Comparison of ENCODE assay signal across 8 cellular contexts in genomic region chr17:34637548-34638525, GRCh38. TPM values are rescaled to one million over a fixed set of nuclear protein-coding genes. Genes with fewer than 3 reads are reported as not detected.
A peak's percentile ranks its signal among the peaks of the same experiment; 100 is the strongest.
DNase-seq lines count a peak whose midpoint lies in the region; ATAC-seq and TF ChIP-seq lines count a peak whose summit lies in the region.

No MANE protein-coding gene starts in this region.

- no peak overlapping the region for H3K27ac ChIP-seq in stomach

- peak overlapping the region; percentile 41 to 48 (median 45) for H3K4me3 ChIP-seq in stomach

- no peaks in the 10 kb centered on the region for H3K36me3 ChIP-seq in stomach

- H3K9me3 ChIP-seq in stomach = no peaks in the 10 kb centered on the region

- peaks cover 7 to 14% (median 11%) of the 10 kb centered on the region in 4 donors for H3K4me1 ChIP-seq in stomach

- 9 to 18% (median 17%) methylated on average over 22 to 73 of the region's 73 CpGs for WGBS in stomach, 5 donors

- H3K27me3 ChIP-seq in stomach = peaks cover 7 to 91% (median 37%) of the 10 kb centered on the region in 3 donors

- DNase-seq in EL (peak; percentile 74), fibroblast of the conjunctiva (ENCODE audit: low read depth) (peak; percentile 48), nucleus accumbens (lab: John Stamatoyannopoulos, UW) (peak in 47 of 56 donors; percentile 11 to 82 (median 38)), stomach (peak; percentile 79)
- DNase-seq in activated T-helper 1 cell treated with anti-CD3 and anti-CD28 coated beads, Interleukin-2, amount 50 U/mL, for 16 hours (ENCODE audit: low read depth in 1 of 2, low spot score in 1 of 2) = peak; percentile 63 to 65

- no peak for TF ChIP-seq POLR2A in stomach (IDR thresholded peaks at IDR 0.05)

- intact Hi-C loops in stomach (cut with DNase I; ENCODE audit: low total_unique reads) = loop anchor here (5.0 kb wide), 1 partner anchor 216 kb away; no protein-coding TSS in a partner anchor

- ATAC-seq in HG03280 (IDR thresholded peaks at IDR 0.05; ENCODE audit: unreplicated experiment) (peak; percentile 57), HG02623 (IDR thresholded peaks at IDR 0.05; ENCODE audit: unreplicated experiment) (no peak)

- TF ChIP-seq CTCF in stomach (IDR thresholded peaks at IDR 0.05) = peak in 5 of 7 experiments; percentile 52 to 84 (median 77)

- no peak for TF ChIP-seq EP300 in stomach (IDR thresholded peaks at IDR 0.05)

TF ChIP-seq in PFSK-1, 5 proteins besides CTCF, POLR2A, EP300 and RAD21:
- TF ChIP-seq SIN3A (IDR thresholded peaks at IDR 0.05; ENCODE audit: borderline replicate concordance, insufficient read depth, low read length) (no peak), TAF1 (IDR thresholded peaks at IDR 0.05; ENCODE audit: borderline replicate concordance, insufficient read depth, low read length) (no peak), FOXP2 (optimal IDR thresholded peaks at IDR 0.05; ENCODE audit: borderline replicate concordance, extremely low read depth, extremely low read length, insufficient read depth) (peak; percentile 32), POLR2AphosphoS5 (IDR thresholded peaks at IDR 0.05; ENCODE audit: low read depth, low read length) (no peak), REST (IDR thresholded peaks at IDR 0.05; ENCODE audit: insufficient read depth in 1 of 2, low read depth in 2 of 2, low read length in 2 of 2) (peak; percentile 19 to 54; a peak in 2 of 4 replicates)

RNA-seq across cellular contexts. Expression of gene TMEM132E, which starts 58.5 kb away (rescaled TPM):
- 30.1 TPM for polyA plus RNA-seq in PFSK-1 (2012; ENCODE audit: insufficient read length, low read depth)
- under 1 TPM in 1 of 5 donors, not detected in 4; 0.55 TPM for total RNA-seq in stomach
- polyA plus RNA-seq in stomach = under 1 TPM in 2 of 3 donors, not detected in 1; 0.05 to 0.12 TPM
